ENCODE assay signal across 1 cellular context in genomic region chr14:103260629-103261124, GRCh38.
TF ChIP-seq lines count a peak whose summit lies in the region.

No MANE protein-coding gene starts in this region.

TF ChIP-seq in GM23338, 12 proteins besides CTCF, POLR2A, EP300 and RAD21 (continued from another document):
- TF ChIP-seq ZNF462 (CRISPR knock-in tag; IDR thresholded peaks at IDR 0.05) = no peak
- TF ChIP-seq EZH2phosphoT487 (IDR thresholded peaks at IDR 0.05; ENCODE audit: unreplicated experiment) = no peak
